14 cellular contexts compared by ENCODE assay signal in the genomic region with DNA sequence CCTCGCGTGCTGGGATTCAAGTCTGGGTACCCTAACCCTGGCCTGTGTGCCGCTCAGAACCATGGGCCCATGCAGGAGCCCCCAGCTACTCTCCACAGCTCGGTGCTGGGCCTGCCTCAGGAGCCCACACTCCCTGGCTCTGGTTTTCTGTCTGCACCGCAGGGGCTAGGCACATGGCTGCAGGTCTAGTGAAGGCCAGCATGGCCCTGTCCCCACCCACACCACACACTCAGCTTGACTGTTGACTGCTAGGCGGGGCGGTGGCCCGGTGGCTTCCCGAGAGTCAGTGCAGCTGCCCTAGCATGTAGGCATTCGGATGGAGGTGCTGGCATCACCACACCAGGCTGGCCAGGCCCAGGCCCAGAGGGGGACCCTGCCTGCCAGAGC. TPM values are rescaled to one million over a fixed set of nuclear protein-coding genes. Genes with fewer than 3 reads are reported as not detected.
DNase-seq lines count a peak whose midpoint lies in the region; ATAC-seq, FAIRE-seq and TF ChIP-seq lines count a peak whose summit lies in the region.
"Had no signal": no experiment of that assay in that cellular context is flagged by ENCODE, and none has a peak within 500 bp of the region (broad histone marks: within the 10 kb centered on the region; RNA-seq: fewer than 3 reads in every experiment).

No MANE protein-coding gene starts in this region.

- H3K9me3 ChIP-seq in A673 (ENCODE audit: low read depth, low read length, poor library complexity, severe bottlenecking) (no peaks in the 10 kb centered on the region), H1 (ENCODE audit: insufficient read depth in 2 of 2, low read depth in 1 of 2, low read length in 1 of 2) (no peaks in the 10 kb centered on the region), psoas muscle (no peaks in the 10 kb centered on the region), PC-9 (ENCODE audit: insufficient read depth, low read depth) (no peaks in the 10 kb centered on the region)
- H3K9me3 ChIP-seq: breast epithelium had no signal

- H2BK120ac ChIP-seq in H1 (replicated peaks; ENCODE audit: low read depth, low read length) = no peak overlapping the region

- no peak overlapping the region for H2BK12ac ChIP-seq in H1 (ENCODE audit: low read depth, low read length)

- H3K4me1 Mint-ChIP-seq in HFFc6 (ENCODE audit: low read depth) = peaks cover 26% of the 10 kb centered on the region

- H3K27ac Mint-ChIP-seq in HFFc6 = peak overlapping the region; percentile 71

- no peak overlapping the region for H3K18ac ChIP-seq in H1 (ENCODE audit: extremely low read depth, low read length)

- no peaks in the 10 kb centered on the region for H3K36me3 Mint-ChIP-seq in HFFc6 (ENCODE audit: low read depth)

- DNase-seq in A673 (ENCODE audit: low spot score) (no peak), HFFc6 (no peak), H1 (ENCODE audit: low read depth in 1 of 2, low spot score in 2 of 2) (no peak), psoas muscle (no peak), NCI-H146 (lab: John Stamatoyannopoulos, UW) (no peak), PC-9 (no peak), GM19238 (ENCODE audit: insufficient read length, low spot score) (no peak), glomerular visceral epithelial cell (ENCODE audit: extremely low spot score) (no peak)
- DNase-seq: DMS153; NCI-H1930; NCI-H524 treated with DMSO at 0.1 percent for 48 hours; stimulated activated CD4-positive, alpha-beta T cell treated with anti-CD3 and anti-CD28 coated beads, Interleukin-1b, Interleukin-23, amount 100 ng/mL, for 48 hours had no signal

- no peak overlapping the region for H4K5ac ChIP-seq in H1 (ENCODE audit: insufficient read length, low read depth, low read length)

- TF ChIP-seq CTCF in A673 (conservative IDR thresholded peaks at IDR 0.05; ENCODE audit: low read depth, low read length) (no peak), HFFc6 (IDR thresholded peaks at IDR 0.05) (no peak), H1 (IDR thresholded peaks at IDR 0.05; ENCODE audit: control extremely low read depth in 1 of 3, insufficient read depth in 1 of 3, low read depth in 1 of 3, low read length in 3 of 3) (no peak), psoas muscle (IDR thresholded peaks at IDR 0.05) (no peak), PC-9 (conservative IDR thresholded peaks at IDR 0.05) (no peak)

- TF ChIP-seq RAD21 in H1 (IDR thresholded peaks at IDR 0.05 in 1 of 2, conservative IDR thresholded peaks at IDR 0.05 in 1 of 2; ENCODE audit: low read depth in 2 of 2, low read length in 2 of 2) = no peak

- H3K27ac ChIP-seq in A673 (ENCODE audit: low read depth, low read length, poor library complexity, severe bottlenecking) = peak overlapping the region; percentile 71
- H3K27ac ChIP-seq in H1 (ENCODE audit: low read depth, low read length) = no peak overlapping the region
- peak overlapping the region; percentile 4 for H3K27ac ChIP-seq in psoas muscle
- H3K27ac ChIP-seq in PC-9 = no peak overlapping the region

- H3K23me2 ChIP-seq in H1 (ENCODE audit: low read depth, low read length) = no peaks in the 10 kb centered on the region; the same call in 1 of the 2 replicates

- 85% methylated on average over 10 of the region's 10 CpGs; no CpG with 5 or more reads in 1 of the 2 experiments for WGBS in H1 (ENCODE audit: extremely low coverage in 1 of 2, insufficient coverage in 1 of 2, insufficient read length in 1 of 2, insufficient replicate concordance in 2 of 2, low coverage in 1 of 2, low lambda C conversion rate in 2 of 2, missing lambda C conversion rate in 1 of 2), 2 experiments
- WGBS in psoas muscle, 3 donors = 86 to 93% (median 88%) methylated on average over 10 of the region's 10 CpGs

- intact Hi-C loops in A673 (cut with micrococcal nuclease; ENCODE audit: unreplicated experiment) = no loop called here
- intact Hi-C loops in psoas muscle (cut with DNase I) = no loop called here
- intact Hi-C loops in PC-9 (cut with micrococcal nuclease; ENCODE audit: unreplicated experiment) = no loop called here

- H3K4me3 Mint-ChIP-seq in HFFc6 = no peak overlapping the region

- H4K8ac ChIP-seq in H1 (ENCODE audit: extremely low read depth, insufficient read depth, low read length) = peak overlapping the region; percentile 28; the same call in 1 of the 2 replicates

- H2AFZ ChIP-seq in H1 (ENCODE audit: low read length) (no peak overlapping the region), PC-9 (no peak overlapping the region)

- no peak overlapping the region for H3K9ac ChIP-seq in H1 (replicated peaks in 1 of 4; ENCODE audit: extremely low read depth in 1 of 4, low read depth in 3 of 4, low read length in 3 of 4)

- no peaks in the 10 kb centered on the region; the same call in 1 of the 2 replicates for H3F3A ChIP-seq in PC-9 (ENCODE audit: insufficient read depth, low read depth)

- no peaks in the 10 kb centered on the region for H3K9me3 Mint-ChIP-seq in HFFc6

- TF ChIP-seq POLR2A in H1 (IDR thresholded peaks at IDR 0.05; ENCODE audit: control extremely low read depth in 1 of 2, low read depth in 2 of 2, low read length in 2 of 2) = no peak

- H3K79me2 ChIP-seq in H1 (ENCODE audit: control insufficient read depth in 1 of 2, insufficient read depth in 2 of 2, low read length in 2 of 2) (peaks cover 0 to 8% of the 10 kb centered on the region in 2 experiments; a peak in 2 of 4 replicates), PC-9 (ENCODE audit: low read depth) (peaks cover 22% of the 10 kb centered on the region)

- H4K20me1 ChIP-seq in H1 (replicated peaks in 1 of 2; ENCODE audit: control insufficient read depth in 1 of 2, insufficient read depth in 2 of 2, low read length in 2 of 2) (peaks cover 1 to 46% of the 10 kb centered on the region in 2 experiments), PC-9 (ENCODE audit: insufficient read depth) (peaks cover 57% of the 10 kb centered on the region)

- H3K4me3 ChIP-seq in A673 (ENCODE audit: low read depth, low read length, poor library complexity, severe bottlenecking) = no peak overlapping the region
- no peak overlapping the region for H3K4me3 ChIP-seq in H1 (ENCODE audit: extremely low read depth in 1 of 4, insufficient read depth in 2 of 4, low read depth in 3 of 4, low read length in 4 of 4)
- H3K4me3 ChIP-seq in psoas muscle = no peak overlapping the region
- H3K4me3 ChIP-seq in PC-9 = no peak overlapping the region

- H3K23ac ChIP-seq in H1 (ENCODE audit: insufficient read length) = no peak overlapping the region

- H3K4ac ChIP-seq in H1 (replicated peaks; ENCODE audit: insufficient read length, low read depth, low read length) = no peak overlapping the region

- H2AK5ac ChIP-seq in H1 (ENCODE audit: low read depth, low read length) = no peak overlapping the region

- H4K91ac ChIP-seq in H1 (replicated peaks; ENCODE audit: insufficient read length, low read length) = no peak overlapping the region

- H3K27me3 ChIP-seq in A673 (replicated peaks; ENCODE audit: insufficient read depth, low read depth, low read length, poor library complexity) = no peaks in the 10 kb centered on the region
- no peaks in the 10 kb centered on the region; a peak in 1 of 7 replicates for H3K27me3 ChIP-seq in H1 (replicated peaks in 1 of 4; ENCODE audit: control insufficient read depth in 3 of 4, extremely low read depth in 1 of 4, insufficient read depth in 3 of 4, low read length in 3 of 4)
- H3K27me3 ChIP-seq in psoas muscle (ENCODE audit: insufficient read depth in 3 of 3, low read length in 2 of 3) = no peaks in the 10 kb centered on the region
- H3K27me3 ChIP-seq in PC-9 (ENCODE audit: insufficient read depth, low read depth) = no peaks in the 10 kb centered on the region
- H3K27me3 ChIP-seq: breast epithelium had no signal

- CTCF ChIA-PET in A673 (lab: Charles Lee) = no interaction called here
- CTCF ChIA-PET in H1 (lab: Charles Lee; ENCODE audit: partially characterized antibody) = interaction anchor here (0.5 to 9.1 kb wide), 10 partner anchors 9 to 335 kb away, joined by 3 to 70 read pairs (median 4); no protein-coding TSS in a partner anchor
- CTCF ChIA-PET in PC-9 (lab: Charles Lee) = interaction anchor here (0.6 kb wide), 1 partner anchor 46 kb away, joined by 3 read pairs; no protein-coding TSS in a partner anchor

- H3K4me2 ChIP-seq in H1 (ENCODE audit: insufficient read depth in 1 of 2, low read depth in 2 of 2, low read length in 2 of 2) (no peak overlapping the region), PC-9 (no peak overlapping the region)

- no peak overlapping the region for H2BK20ac ChIP-seq in H1 (ENCODE audit: low read length)

- BruUV-seq in A673 (replicated peaks; lab: Mats Ljungman, UMichigan) (no TSS peak), PC-9 (replicated peaks; lab: Mats Ljungman, UMichigan) (no TSS peak)

- H3K9me2 ChIP-seq in PC-9 (ENCODE audit: insufficient read depth) = no peaks in the 10 kb centered on the region

- peak overlapping the region; percentile 52; the same call in 1 of the 2 replicates for H2BK5ac ChIP-seq in H1 (ENCODE audit: low read depth, low read length)

- H3K14ac ChIP-seq in H1 (ENCODE audit: insufficient read length) = no peak overlapping the region

- no peak for ATAC-seq in psoas muscle

- H3K4me1 ChIP-seq in A673 (ENCODE audit: insufficient read depth, low read length, poor library complexity, severe bottlenecking) (peaks cover 29% of the 10 kb centered on the region), H1 (replicated peaks in 1 of 4; ENCODE audit: control insufficient read depth in 3 of 4, insufficient read depth in 4 of 4, low read length in 3 of 4) (peaks cover 0 to 31% (median 20%) of the 10 kb centered on the region in 4 experiments; a peak in 5 of 7 replicates), psoas muscle (peaks cover 24% of the 10 kb centered on the region), PC-9 (replicated peaks; ENCODE audit: insufficient read depth) (no peaks in the 10 kb centered on the region)

- H3K36me3 ChIP-seq in A673 (ENCODE audit: insufficient read depth, low read length, poor library complexity, severe bottlenecking) (peaks cover 12% of the 10 kb centered on the region), H1 (ENCODE audit: control insufficient read depth in 2 of 4, insufficient read depth in 4 of 4, low read length in 3 of 4) (peaks cover 0 to 5% (median 2%) of the 10 kb centered on the region in 4 experiments; a peak in 2 of 8 replicates), psoas muscle (ENCODE audit: insufficient read depth in 1 of 2, low read depth in 1 of 2) (peaks cover 0 to 8% of the 10 kb centered on the region in 2 donors), PC-9 (ENCODE audit: low read depth) (no peaks in the 10 kb centered on the region)

- POLR2A ChIA-PET in A673 (lab: Charles Lee; ENCODE audit: low non-redundant PET) (no interaction called here), H1 (lab: Charles Lee; ENCODE audit: partially characterized antibody) (interaction anchor here (0.6 to 6.6 kb wide), 4 partner anchors 10 to 29 kb away, joined by 3 to 71 read pairs (median 4); no protein-coding TSS in a partner anchor), PC-9 (lab: Charles Lee; ENCODE audit: unreplicated experiment) (interaction anchor here (0.6 kb wide), 1 partner anchor 57 kb away, joined by 9 read pairs; no protein-coding TSS in a partner anchor)

- H2BK15ac ChIP-seq in H1 (ENCODE audit: low read length) = peak overlapping the region; percentile 46; the same call in 1 of the 2 replicates

- H3K27me3 Mint-ChIP-seq in HFFc6 (ENCODE audit: insufficient read depth) = peaks cover 8% of the 10 kb centered on the region; the same call in 1 of the 2 replicates

- H3K56ac ChIP-seq in H1 (replicated peaks; ENCODE audit: insufficient read length, low read depth, low read length) = no peak overlapping the region

- FAIRE-seq in H1 (lab: Jason Lieb, UNC) = no peak
- FAIRE-seq: urothelium cell line had no signal

- H3K79me1 ChIP-seq in H1 (ENCODE audit: low read depth, low read length) = peaks cover 5% of the 10 kb centered on the region; the same call in 1 of the 2 replicates

- TF ChIP-seq EP300 in H1 (IDR thresholded peaks at IDR 0.05; ENCODE audit: borderline replicate concordance in 1 of 2, low read depth in 2 of 2, low read length in 2 of 2) = no peak

RNA-seq across cellular contexts. Expression of a gene that starts 7.9 kb away (rescaled TPM):
- total RNA-seq in A673 (2021) (70.9 and 74.2 TPM in 2 replicates), psoas muscle (10 to 100 TPM; 16.4 to 26.3 (median 23.4) TPM), PC-9 (2021) (107 and 113 TPM in 2 replicates)
- total RNA-seq in HFFc6 (2021; fragmentation: NEBNext Ultra II Directional; extraction: Animal tissue kit (Norgen Biotek cat#: 25700)) = 100 to 1,000 TPM; 111 to 121 (median 116) TPM
- 54.0 and 59.5 TPM in 2 replicates for total RNA-seq in H1 (2021; fragmentation: NEBNext Ultra II Directional; extraction: Animal tissue kit (Norgen Biotek cat#: 25700))
- polyA plus RNA-seq in H1 (2011; rRNA removed) (29.1 and 42.3 TPM in 2 replicates), psoas muscle (10 to 100 TPM; 12.0 to 29.1 (median 12.8) TPM)
- 28.5 TPM for polyA plus RNA-seq in H1 (2011; cell fraction: cytosol; rRNA removed)
- polyA plus RNA-seq in H1 (2011; cell fraction: nucleus; rRNA removed) = 143 TPM
- polyA plus RNA-seq in H1 (2012, experiment 1 of 2) = 27.3 to 49.9 TPM (median 47.0 TPM) in 4 replicates
- polyA plus RNA-seq in H1 (2012, experiment 2 of 2) = 33.6 TPM
- polyA plus RNA-seq in H1 (2013, experiment 1 of 2) = 36.0 TPM
- polyA plus RNA-seq in H1 (2013, experiment 2 of 2) = 32.6 TPM
- polyA minus RNA-seq in H1 (2011; rRNA and poly(A)+ RNA removed) = 12.8 and 15.1 TPM in 2 replicates
- 22.1 TPM for polyA minus RNA-seq in H1 (2011; cell fraction: cytosol; rRNA and poly(A)+ RNA removed)
- polyA minus RNA-seq in H1 (2011; cell fraction: nucleus; rRNA and poly(A)+ RNA removed) = 27.8 TPM

RNA-seq across cellular contexts. Expression of a gene that starts 26.7 kb away (rescaled TPM):
- total RNA-seq in A673 (2021) (0.37 and 0.52 TPM in 2 replicates), psoas muscle (100 to 1,000 TPM; 201 to 359 (median 278) TPM), PC-9 (2021) (5.8 and 11.5 TPM in 2 replicates)
- total RNA-seq in HFFc6 (2021; fragmentation: NEBNext Ultra II Directional; extraction: Animal tissue kit (Norgen Biotek cat#: 25700)) = 1 to 10 TPM; 2.7 to 3.7 (median 3.3) TPM
- 7.9 and 8.9 TPM in 2 replicates for total RNA-seq in H1 (2021; fragmentation: NEBNext Ultra II Directional; extraction: Animal tissue kit (Norgen Biotek cat#: 25700))
- polyA plus RNA-seq in H1 (2011; rRNA removed) (7.1 and 9.4 TPM in 2 replicates), psoas muscle (100 to 1,000 TPM; 187 to 394 (median 300) TPM)
- polyA plus RNA-seq in H1 (2011; cell fraction: cytosol; rRNA removed) = 12.8 TPM
- polyA plus RNA-seq in H1 (2011; cell fraction: nucleus; rRNA removed) = 43.4 TPM
- 8.2 to 15.0 TPM (median 11.8 TPM) in 4 replicates for polyA plus RNA-seq in H1 (2012, experiment 1 of 2)
- polyA plus RNA-seq in H1 (2012, experiment 2 of 2) = 9.8 TPM
- polyA plus RNA-seq in H1 (2013, experiment 1 of 2) = 6.2 TPM
- polyA plus RNA-seq in H1 (2013, experiment 2 of 2) = 5.8 TPM
- polyA minus RNA-seq in H1 (2011; rRNA and poly(A)+ RNA removed) = 3.2 and 7.1 TPM in 2 replicates
- 2.6 TPM for polyA minus RNA-seq in H1 (2011; cell fraction: cytosol; rRNA and poly(A)+ RNA removed)
- 11.0 TPM for polyA minus RNA-seq in H1 (2011; cell fraction: nucleus; rRNA and poly(A)+ RNA removed)

RNA-seq across cellular contexts. Expression of a gene that starts 55.6 kb away (rescaled TPM):
- total RNA-seq in A673 (2021) = 79.6 and 83.0 TPM in 2 replicates
- 10 to 100 TPM; 78.3 to 95.8 (median 82.5) TPM for total RNA-seq in HFFc6 (2021; fragmentation: NEBNext Ultra II Directional; extraction: Animal tissue kit (Norgen Biotek cat#: 25700))
- 123 and 135 TPM in 2 replicates for total RNA-seq in H1 (2021; fragmentation: NEBNext Ultra II Directional; extraction: Animal tissue kit (Norgen Biotek cat#: 25700))
- polyA plus RNA-seq in H1 (2011; rRNA removed) = 517 and 589 TPM in 2 replicates
- polyA plus RNA-seq in H1 (2011; cell fraction: cytosol; rRNA removed) = 330 TPM
- polyA plus RNA-seq in H1 (2011; cell fraction: nucleus; rRNA removed) = 307 TPM
- polyA plus RNA-seq in H1 (2012, experiment 1 of 2) = 85.5 to 181 TPM (median 172 TPM) in 4 replicates
- polyA plus RNA-seq in H1 (2012, experiment 2 of 2) = 271 TPM
- polyA plus RNA-seq in H1 (2013, experiment 1 of 2) = 207 TPM
- polyA plus RNA-seq in H1 (2013, experiment 2 of 2) = 187 TPM
- polyA minus RNA-seq in H1 (2011; rRNA and poly(A)+ RNA removed) = 23.9 and 34.6 TPM in 2 replicates
- 70.6 TPM for polyA minus RNA-seq in H1 (2011; cell fraction: cytosol; rRNA and poly(A)+ RNA removed)
- 52.2 TPM for polyA minus RNA-seq in H1 (2011; cell fraction: nucleus; rRNA and poly(A)+ RNA removed)
- total RNA-seq in psoas muscle = 100 to 1,000 TPM in 1 of 4 donors, 10 to 100 TPM in 3; 55.8 to 105 (median 84.5) TPM
- polyA plus RNA-seq in psoas muscle = 100 to 1,000 TPM; 147 to 233 (median 233) TPM
- 85.8 and 116 TPM in 2 replicates for total RNA-seq in PC-9 (2021)

Comparison
In these comparisons a context has a peak if more than half of its experiments do, and no peak if none do; other contexts are left out.
1. H3K27ac ChIP-seq: peak in A673 (single experiment) and psoas muscle (single experiment); none in H1 (single experiment) and PC-9 (single experiment).
2. RNA of a gene that starts 26.7 kb away (total RNA-seq): 201 to 359 TPM in psoas muscle; 7.9 to 8.9 TPM in H1, 5.8 to 11.5 TPM in PC-9, 2.7 to 3.7 TPM in HFFc6 and 0.37 to 0.52 TPM in A673; every median in the first group is over 10 times any median in the second.